ENCODE assay signal across 25 cellular contexts in the genomic region with DNA sequence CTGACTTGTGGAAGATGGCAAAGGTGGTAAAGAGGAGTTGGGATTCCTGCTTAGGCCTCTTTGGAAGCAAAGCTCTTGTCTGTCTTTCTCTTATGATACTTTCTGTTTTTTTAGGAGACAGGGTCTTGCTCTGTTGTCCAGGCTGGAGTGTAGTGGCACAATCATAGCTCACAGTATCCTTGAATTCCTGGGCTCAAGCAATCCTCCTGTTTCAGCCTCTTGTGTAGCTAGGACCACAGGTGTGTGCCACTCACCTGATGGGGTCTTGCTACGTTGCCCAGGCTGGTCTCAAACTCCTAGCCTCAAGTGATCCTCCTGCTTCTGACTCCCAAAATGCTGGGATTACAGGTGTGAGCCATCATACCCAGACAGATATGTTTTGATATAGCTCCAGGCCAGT.
"Had no signal": no experiment of that assay in that cellular context is flagged by ENCODE, and none has a peak within 500 bp of the region (broad histone marks: within the 10 kb centered on the region; RNA-seq: fewer than 3 reads in every experiment).

No MANE protein-coding gene starts in this region.

- H3K4me1 ChIP-seq: colonic mucosa, gastrocnemius medialis had no signal

- ATAC-seq: effector memory CD8-positive, alpha-beta T cell; esophagus mucosa; foreskin keratinocyte; gastrocnemius medialis; gastroesophageal sphincter; heart left ventricle; heart right ventricle had no signal

- H3K36me3 ChIP-seq: colonic mucosa, esophagus muscularis mucosa, esophagus squamous epithelium, gastrocnemius medialis, gastroesophageal sphincter, heart left ventricle, heart right ventricle had no signal

- H3K9me3 ChIP-seq: colonic mucosa, gastrocnemius medialis, gastroesophageal sphincter had no signal

- H3K27ac ChIP-seq: colonic mucosa, coronary artery, dorsolateral prefrontal cortex, epithelial cell of prostate, esophagus muscularis mucosa, esophagus squamous epithelium, foreskin keratinocyte, gastrocnemius medialis, gastroesophageal sphincter, heart left ventricle, heart right ventricle had no signal

- H3K4me3 Mint-ChIP-seq: dendritic cell treated with granulocyte-macrophage colony-stimulating factor and Interleukin-4, amounts not matched to agents 40 ng/mL and 50 ng/mL, for 4 days; effector memory CD8-positive, alpha-beta T cell; endodermal cell had no signal

- H3K27me3 Mint-ChIP-seq: dendritic cell treated with granulocyte-macrophage colony-stimulating factor and Interleukin-4, amounts not matched to agents 40 ng/mL and 50 ng/mL, for 4 days had no signal

- H3K27ac Mint-ChIP-seq: dendritic cell treated with granulocyte-macrophage colony-stimulating factor and Interleukin-4, amounts not matched to agents 40 ng/mL and 50 ng/mL, for 4 days; effector memory CD8-positive, alpha-beta T cell; endodermal cell had no signal

- H3K27me3 ChIP-seq: colonic mucosa, dorsolateral prefrontal cortex, esophagus muscularis mucosa, foreskin keratinocyte, gastrocnemius medialis, gastroesophageal sphincter, heart left ventricle, heart right ventricle had no signal

- DNase-seq: colonic mucosa; cortex of kidney; dermis blood vessel endothelial cell; dorsolateral prefrontal cortex; effector CD4-positive, alpha-beta T cell; effector CD8-positive, alpha-beta T cell; effector memory CD4-positive, alpha-beta T cell; effector memory CD8-positive, alpha-beta T cell; endodermal cell; erythroblast; esophagus squamous epithelium; foreskin fibroblast; foreskin keratinocyte; foreskin melanocyte; gastrocnemius medialis; glutamatergic neuron; head of caudate nucleus; heart left ventricle; heart right ventricle had no signal

- H3K4me3 ChIP-seq: colonic mucosa, coronary artery, dorsolateral prefrontal cortex, esophagus muscularis mucosa, esophagus squamous epithelium, gastrocnemius medialis, gastroesophageal sphincter, heart left ventricle, heart right ventricle had no signal
